6 cellular contexts compared by ENCODE assay signal in the genomic region with DNA sequence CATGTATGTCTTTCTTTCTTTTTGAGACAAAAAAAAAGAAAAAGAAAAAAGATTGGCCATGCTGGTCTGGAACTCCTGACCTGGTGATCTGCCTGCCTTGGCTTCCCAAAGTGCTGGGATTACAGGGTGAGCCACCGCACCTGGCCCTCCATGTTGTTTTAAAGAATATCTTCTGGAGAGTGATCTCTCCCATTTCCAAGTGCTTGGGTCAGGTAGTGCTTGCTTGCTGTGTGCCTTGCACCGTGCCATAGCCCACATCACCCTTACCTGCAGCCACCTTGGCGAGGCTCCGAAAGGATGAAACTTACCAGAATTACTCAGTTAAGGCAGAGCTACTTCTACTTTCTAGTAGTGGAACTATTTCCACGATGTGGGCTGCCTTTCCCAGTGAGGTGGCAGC. TPM values are rescaled to one million over a fixed set of nuclear protein-coding genes. Genes with fewer than 3 reads are reported as not detected.
"Had no signal": no experiment of that assay in that cellular context is flagged by ENCODE, and none has a peak within 500 bp of the region (broad histone marks: within the 10 kb centered on the region; RNA-seq: fewer than 3 reads in every experiment).

No MANE protein-coding gene starts in this region.

- H3K4me3 ChIP-seq: K562 had no signal

- H3K27ac ChIP-seq: HL-60 had no signal

- DNase-seq: KBM-7, KG1 had no signal

- ATAC-seq: HepG2, K562 had no signal

RNA-seq across cellular contexts. Expression of a gene that starts 39.9 kb away (rescaled TPM):
- polyA plus RNA-seq: IgD-negative memory B cell had no signal
